Comparison of ENCODE assay signal across 2 cellular contexts in genomic region chr17:63631062-63631461, GRCh38.
TF ChIP-seq lines count a peak whose summit lies in the region.

No MANE protein-coding gene starts in this region.

TF ChIP-seq in HepG2, 621 proteins besides CTCF, POLR2A, EP300 and RAD21:
- TF ChIP-seq ZNF652 (CRISPR knock-in tag; IDR thresholded peaks at IDR 0.05; ENCODE audit: borderline replicate concordance, low read depth), result no peak
- peak; percentile 85 for TF ChIP-seq ZNF3 (CRISPR knock-in tag; IDR thresholded peaks at IDR 0.05)
- TF ChIP-seq JUNB (CRISPR knock-in tag; IDR thresholded peaks at IDR 0.05; ENCODE audit: borderline replicate concordance), result peak; percentile 24; the same call in 1 of the 2 replicates
- peak; percentile 48; the same call in 1 of the 2 replicates for TF ChIP-seq ZNF770 (CRISPR knock-in tag; IDR thresholded peaks at IDR 0.05)
- no peak for TF ChIP-seq TERF1 (CRISPR knock-in tag; IDR thresholded peaks at IDR 0.05)
- no peak for TF ChIP-seq SRSF9 (IDR thresholded peaks at IDR 0.05; ENCODE audit: borderline replicate concordance, insufficient read depth, low read depth, low read length, poor library complexity, severe bottlenecking)
- peak; percentile 75; the same call in 1 of the 2 replicates for TF ChIP-seq ZNF121 (CRISPR knock-in tag; IDR thresholded peaks at IDR 0.05)
TF ChIP-seq in HepG2: peak in this region for 4.

TF ChIP-seq in WTC11, 78 proteins besides CTCF, POLR2A, EP300 and RAD21:
- no peak for TF ChIP-seq FOXJ3 (CRISPR knock-in tag; IDR thresholded peaks at IDR 0.05; ENCODE audit: borderline replicate concordance)
- TF ChIP-seq ZSCAN18 (CRISPR knock-in tag; IDR thresholded peaks at IDR 0.05), result no peak
- peak; percentile 93 for TF ChIP-seq ZNF121 (CRISPR knock-in tag; IDR thresholded peaks at IDR 0.05)
- TF ChIP-seq FOXK1 (CRISPR knock-in tag; IDR thresholded peaks at IDR 0.05), result no peak
- no peak for TF ChIP-seq ATF2 (CRISPR knock-in tag; IDR thresholded peaks at IDR 0.05; ENCODE audit: borderline replicate concordance, low read depth)
- TF ChIP-seq SP1 (CRISPR knock-in tag; conservative IDR thresholded peaks at IDR 0.05), result no peak
- TF ChIP-seq USF1 (CRISPR knock-in tag; IDR thresholded peaks at IDR 0.05), result no peak
